Comparison of ENCODE assay signal across 8 cellular contexts in genomic region chr4:56468097-56468422, GRCh38. TPM values are rescaled to one million over a fixed set of nuclear protein-coding genes. Genes with fewer than 3 reads are reported as not detected.
DNase-seq lines count a peak whose midpoint lies in the region; TF ChIP-seq lines count a peak whose summit lies in the region.

No MANE protein-coding gene starts in this region.

- POLR2A ChIA-PET in HEK293 (lab: Yijun Ruan, JAX) = interaction anchor here (1.4 to 1.5 kb wide), 2 partner anchors 33 to 439 kb away, joined by 4 to 5 read pairs; partner anchors contain the start of genes PAICS, PPAT and REST

- H3K27me3 Mint-ChIP-seq in activated T-helper 1 cell treated with anti-CD3 and anti-CD28 coated beads, Interleukin-12 subunit alpha, Interleukin-12 subunit beta, Interleukin-2, Interleukin-4 antibody, amounts not matched to agents 30 ng/mL and 10 ng/mL and 1 ng/mL, durations not matched to agents 14 hours and 24 hours and 36 hours (ENCODE audit: insufficient read depth) = no peaks in the 10 kb centered on the region
- H3K27me3 Mint-ChIP-seq in glutamatergic neuron (ENCODE audit: unreplicated experiment) = peaks cover 6% of the 10 kb centered on the region

- peaks cover 13% of the 10 kb centered on the region for H4K20me1 ChIP-seq in osteoblast (ENCODE audit: insufficient read depth, low read length)

- peaks cover 60% of the 10 kb centered on the region for H3K4me1 Mint-ChIP-seq in activated T-helper 1 cell treated with anti-CD3 and anti-CD28 coated beads, Interleukin-12 subunit alpha, Interleukin-12 subunit beta, Interleukin-2, Interleukin-4 antibody, amounts not matched to agents 30 ng/mL and 10 ng/mL and 1 ng/mL, durations not matched to agents 14 hours and 24 hours and 36 hours (ENCODE audit: low read depth)
- H3K4me1 Mint-ChIP-seq in glutamatergic neuron (ENCODE audit: low read depth, unreplicated experiment) = peaks cover 15% of the 10 kb centered on the region

- no peaks in the 10 kb centered on the region for H3K9me3 Mint-ChIP-seq in activated T-helper 1 cell treated with anti-CD3 and anti-CD28 coated beads, Interleukin-12 subunit alpha, Interleukin-12 subunit beta, Interleukin-2, Interleukin-4 antibody, amounts not matched to agents 30 ng/mL and 10 ng/mL and 1 ng/mL, durations not matched to agents 14 hours and 24 hours and 36 hours
- peaks cover 4% of the 10 kb centered on the region for H3K9me3 Mint-ChIP-seq in glutamatergic neuron (ENCODE audit: unreplicated experiment)

- H3K36me3 ChIP-seq in HEK293 (ENCODE audit: control insufficient read depth in 2 of 2, insufficient read depth in 1 of 2, low read length in 2 of 2) (peaks cover 27 to 44% of the 10 kb centered on the region in 2 experiments), osteoblast (ENCODE audit: insufficient read depth, low read length) (peaks cover 40% of the 10 kb centered on the region)

- H3K4me3 Mint-ChIP-seq in activated T-helper 1 cell treated with anti-CD3 and anti-CD28 coated beads, Interleukin-12 subunit alpha, Interleukin-12 subunit beta, Interleukin-2, Interleukin-4 antibody, amounts not matched to agents 30 ng/mL and 10 ng/mL and 1 ng/mL, durations not matched to agents 14 hours and 24 hours and 36 hours = peak overlapping the region; percentile 98
- peak overlapping the region; percentile 94 for H3K4me3 Mint-ChIP-seq in glutamatergic neuron (ENCODE audit: unreplicated experiment)

- no peaks in the 10 kb centered on the region for H3K27me3 ChIP-seq in osteoblast (ENCODE audit: insufficient read depth, low read length)

- peak overlapping the region; percentile 78 for H3K4me2 ChIP-seq in osteoblast (ENCODE audit: insufficient read depth, low read length)

- intact Hi-C loops in activated T-helper 1 cell treated with anti-CD3 and anti-CD28 coated beads, Interleukin-12 subunit alpha, Interleukin-12 subunit beta, Interleukin-2, Interleukin-4 antibody, amounts not matched to agents 30 ng/mL and 10 ng/mL and 1 ng/mL, durations not matched to agents 14 hours and 24 hours and 36 hours (cut with micrococcal nuclease) = loop anchor here (2.0 kb wide), 1 partner anchor 189 kb away; no protein-coding TSS in a partner anchor

- no peaks in the 10 kb centered on the region for H3K4me1 ChIP-seq in HEK293 (ENCODE audit: control insufficient read depth, insufficient read depth, low read length)
- peaks cover 22% of the 10 kb centered on the region for H3K4me1 ChIP-seq in osteoblast (ENCODE audit: insufficient read depth, low read length)

- peaks cover 69% of the 10 kb centered on the region for H3K79me2 ChIP-seq in osteoblast (ENCODE audit: insufficient read depth, low read length)

- CTCF ChIA-PET in HEK293 (lab: Yijun Ruan, JAX) = interaction anchor here (0.7 kb wide), 1 partner anchor 76 kb away, joined by 3 read pairs; no protein-coding TSS in a partner anchor

- H3K4me3 ChIP-seq in HEK293 (ENCODE audit: low read depth, low read length) (peak overlapping the region; percentile 87), osteoblast (ENCODE audit: insufficient read depth, low read length) (peak overlapping the region; percentile 86)

- H2AFZ ChIP-seq in osteoblast (ENCODE audit: low read length) = peak overlapping the region; percentile 53

- H3K27ac ChIP-seq in HEK293 (ENCODE audit: extremely low read depth, low read depth, low read length) = peak overlapping the region; percentile 68
- peak overlapping the region; percentile 99 for H3K27ac ChIP-seq in osteoblast (ENCODE audit: low read depth, low read length)

- H3K27ac Mint-ChIP-seq in activated T-helper 1 cell treated with anti-CD3 and anti-CD28 coated beads, Interleukin-12 subunit alpha, Interleukin-12 subunit beta, Interleukin-2, Interleukin-4 antibody, amounts not matched to agents 30 ng/mL and 10 ng/mL and 1 ng/mL, durations not matched to agents 14 hours and 24 hours and 36 hours = peak overlapping the region; percentile 75
- peak overlapping the region; percentile 93 for H3K27ac Mint-ChIP-seq in glutamatergic neuron (ENCODE audit: unreplicated experiment)

- peaks cover 42% of the 10 kb centered on the region for H3K36me3 Mint-ChIP-seq in activated T-helper 1 cell treated with anti-CD3 and anti-CD28 coated beads, Interleukin-12 subunit alpha, Interleukin-12 subunit beta, Interleukin-2, Interleukin-4 antibody, amounts not matched to agents 30 ng/mL and 10 ng/mL and 1 ng/mL, durations not matched to agents 14 hours and 24 hours and 36 hours (ENCODE audit: low read depth)
- H3K36me3 Mint-ChIP-seq in glutamatergic neuron (ENCODE audit: unreplicated experiment) = no peaks in the 10 kb centered on the region

- H3K9me3 ChIP-seq in HEK293 (ENCODE audit: control insufficient read depth, insufficient read depth, low read depth, low read length) = no peaks in the 10 kb centered on the region
- H3K9me3 ChIP-seq in osteoblast (ENCODE audit: low read depth, low read length) = no peaks in the 10 kb centered on the region

- TF ChIP-seq CTCF in HEK293 (tag by site-specific recombination; IDR thresholded peaks at IDR 0.05) (no peak), glutamatergic neuron (IDR thresholded peaks at IDR 0.05; ENCODE audit: partially characterized antibody, unreplicated experiment) (no peak), osteoblast (IDR thresholded peaks at IDR 0.05; ENCODE audit: extremely low read depth, low read depth, low read length) (no peak)

- peak; percentile 17 for DNase-seq in stimulated activated CD4-positive, alpha-beta T cell treated with anti-CD3 and anti-CD28 coated beads, Interleukin-12 subunit alpha, Interleukin-12 subunit beta, amount 100 ng/mL, for 4 hours
- no peak for DNase-seq in stimulated activated CD4-positive, alpha-beta T cell treated with anti-CD3 and anti-CD28 coated beads, Interleukin-2, amount 100 ng/mL, for 48 hours
- DNase-seq in M059J (ENCODE audit: low read depth) (peak; percentile 58), glutamatergic neuron (no peak), osteoblast (ENCODE audit: insufficient read length, low spot score, missing footprints) (no peak), COR-L47 (lab: John Stamatoyannopoulos, UW) (no peak)
- peak; percentile 22 for DNase-seq in activated T-helper 1 cell treated with anti-CD3 and anti-CD28 coated beads, Interleukin-12 subunit alpha, Interleukin-12 subunit beta, Interleukin-2, Interleukin-4 antibody, amounts not matched to agents 30 ng/mL and 10 ng/mL and 1 ng/mL, durations not matched to agents 14 hours and 24 hours and 36 hours (ENCODE audit: low spot score)

TF ChIP-seq in HEK293, 187 proteins besides CTCF, POLR2A, EP300 and RAD21 (continues in another document):
- TF ChIP-seq ZNF280C (tag by site-specific recombination; IDR thresholded peaks at IDR 0.05) = no peak
- TF ChIP-seq ZNF121 (tag by site-specific recombination; IDR thresholded peaks at IDR 0.05) = peak; percentile 37; the same call in 1 of the 2 replicates

RNA-seq across cellular contexts. Expression of gene SRP72, which starts 0.6 kb away (rescaled TPM):
- total RNA-seq in M059J (2014; rRNA removed; shearing (Covaris generic)) = 55.3 and 70.9 TPM in 2 replicates
- total RNA-seq in activated T-helper 1 cell treated with anti-CD3 and anti-CD28 coated beads, Interleukin-12 subunit alpha, Interleukin-12 subunit beta, Interleukin-2, Interleukin-4 antibody, amounts not matched to agents 30 ng/mL and 10 ng/mL and 1 ng/mL, durations not matched to agents 14 hours and 24 hours and 36 hours = 199 and 211 TPM in 2 replicates
- 102 TPM for total RNA-seq in glutamatergic neuron (ENCODE audit: unreplicated experiment)
- total RNA-seq in osteoblast = 72.0 and 83.7 TPM in 2 replicates

RNA-seq across cellular contexts. Expression of gene PAICS, which starts 32.0 kb away (rescaled TPM):
- 62.0 and 68.5 TPM in 2 replicates for total RNA-seq in M059J (2014; rRNA removed; shearing (Covaris generic))
- 305 and 306 TPM in 2 replicates for total RNA-seq in activated T-helper 1 cell treated with anti-CD3 and anti-CD28 coated beads, Interleukin-12 subunit alpha, Interleukin-12 subunit beta, Interleukin-2, Interleukin-4 antibody, amounts not matched to agents 30 ng/mL and 10 ng/mL and 1 ng/mL, durations not matched to agents 14 hours and 24 hours and 36 hours
- 53.4 TPM for total RNA-seq in glutamatergic neuron (ENCODE audit: unreplicated experiment)
- 26.8 and 27.9 TPM in 2 replicates for total RNA-seq in osteoblast

RNA-seq across cellular contexts. Expression of gene PPAT, which starts 32.6 kb away (rescaled TPM):
- total RNA-seq in M059J (2014; rRNA removed; shearing (Covaris generic)) = 15.0 and 21.6 TPM in 2 replicates
- total RNA-seq in activated T-helper 1 cell treated with anti-CD3 and anti-CD28 coated beads, Interleukin-12 subunit alpha, Interleukin-12 subunit beta, Interleukin-2, Interleukin-4 antibody, amounts not matched to agents 30 ng/mL and 10 ng/mL and 1 ng/mL, durations not matched to agents 14 hours and 24 hours and 36 hours = 57.4 and 60.1 TPM in 2 replicates
- total RNA-seq in glutamatergic neuron (ENCODE audit: unreplicated experiment) (15.9 TPM), osteoblast (8.3 and 10.6 TPM in 2 replicates)

RNA-seq across cellular contexts. Expression of gene ARL9, which starts 37.5 kb away (rescaled TPM):
- total RNA-seq in M059J (2014; rRNA removed; shearing (Covaris generic)) = 0.22 and 0.27 TPM in 2 replicates
- 0.13 and 0.32 TPM in 2 replicates for total RNA-seq in activated T-helper 1 cell treated with anti-CD3 and anti-CD28 coated beads, Interleukin-12 subunit alpha, Interleukin-12 subunit beta, Interleukin-2, Interleukin-4 antibody, amounts not matched to agents 30 ng/mL and 10 ng/mL and 1 ng/mL, durations not matched to agents 14 hours and 24 hours and 36 hours
- total RNA-seq in glutamatergic neuron (ENCODE audit: unreplicated experiment) (0.83 TPM), osteoblast (0.59 and 1.1 TPM in 2 replicates)

Comparison
In these comparisons a context has a peak if more than half of its experiments do, and no peak if none do; other contexts are left out.
1. DNase-seq: peak in stimulated activated CD4-positive, alpha-beta T cell treated with anti-CD3 and anti-CD28 coated beads, Interleukin-12 subunit alpha, Interleukin-12 subunit beta, amount 100 ng/mL, for 4 hours (single experiment), M059J (single experiment) and activated T-helper 1 cell treated with anti-CD3 and anti-CD28 coated beads, Interleukin-12 subunit alpha, Interleukin-12 subunit beta, Interleukin-2, Interleukin-4 antibody, amounts not matched to agents 30 ng/mL and 10 ng/mL and 1 ng/mL, durations not matched to agents 14 hours and 24 hours and 36 hours (single experiment); none in stimulated activated CD4-positive, alpha-beta T cell treated with anti-CD3 and anti-CD28 coated beads, Interleukin-2, amount 100 ng/mL, for 48 hours (0 of 2), glutamatergic neuron (single experiment), osteoblast (single experiment) and COR-L47 (single experiment).